In genomic region chrX:56319165-56319564, GRCh38 we compare ENCODE assay signal across 19 cellular contexts.
DNase-seq lines count a peak whose midpoint lies in the region; ATAC-seq and TF ChIP-seq lines count a peak whose summit lies in the region.
"Had no signal": no experiment of that assay in that cellular context is flagged by ENCODE, and none has a peak within 500 bp of the region (broad histone marks: within the 10 kb centered on the region; RNA-seq: fewer than 3 reads in every experiment).

No MANE protein-coding gene starts in this region.

- POLR2A ChIA-PET in MCF 10A (lab: Yijun Ruan, JAX): no interaction called here

- H3K27ac ChIP-seq in mammary epithelial cell (ENCODE audit: insufficient read depth, low read depth, low read length): no peak overlapping the region
- no peak overlapping the region for H3K27ac ChIP-seq in foreskin keratinocyte
- H3K27ac ChIP-seq: 22Rv1; A549; BLaER1 treated with 17β-estradiol and CSF1 and Interleukin-3, amounts not matched to agents 10 nM and 100 nM; C4-2B had no signal

- ATAC-seq in foreskin keratinocyte: no peak
- no peak for ATAC-seq in GM21423 (IDR thresholded peaks at IDR 0.05; ENCODE audit: unreplicated experiment)
- ATAC-seq: A549; CD8-positive, alpha-beta T cell had no signal

- no peaks in the 10 kb centered on the region for H3K79me2 ChIP-seq in mammary epithelial cell (ENCODE audit: insufficient read depth, low read length)

- peaks cover 20% of the 10 kb centered on the region for H3K9me3 Mint-ChIP-seq in MCF 10A (ENCODE audit: unreplicated experiment)
- H3K9me3 Mint-ChIP-seq: CD4-positive, alpha-beta T cell; CD8-positive, alpha-beta T cell had no signal

- H3K9me3 ChIP-seq in mammary epithelial cell (replicated peaks; ENCODE audit: insufficient read depth, low read length): no peaks in the 10 kb centered on the region
- H3K9me3 ChIP-seq: A549, Caco-2 had no signal

- H3K27ac Mint-ChIP-seq in MCF 10A (ENCODE audit: low read depth, unreplicated experiment): no peak overlapping the region
- H3K27ac Mint-ChIP-seq: B cell; CD4-positive, alpha-beta T cell; CD8-positive, alpha-beta T cell had no signal

- no peak overlapping the region for H3K9ac ChIP-seq in mammary epithelial cell (ENCODE audit: insufficient read depth, low read length)
- H3K9ac ChIP-seq: BLaER1 treated with 17β-estradiol and CSF1 and Interleukin-3, amounts not matched to agents 10 nM and 100 nM had no signal

- in situ Hi-C loops in mammary epithelial cell (cut with MboI; ENCODE audit: low sequenced_read_pairs in 2 of 2): loop anchor here in 1 of 2 donors (25.0 kb wide), 1 partner anchor 243 kb away; the partner anchor contains the start of gene UBQLN2

- peaks cover 31% of the 10 kb centered on the region for H3K27me3 Mint-ChIP-seq in MCF 10A (ENCODE audit: insufficient read depth, unreplicated experiment)
- H3K27me3 Mint-ChIP-seq: B cell; CD4-positive, alpha-beta T cell had no signal

- H3K4me1 Mint-ChIP-seq in MCF 10A (ENCODE audit: insufficient read depth, unreplicated experiment): no peaks in the 10 kb centered on the region

- CTCF ChIA-PET in mammary epithelial cell (lab: Charles Lee; ENCODE audit: low non-redundant PET): no interaction called here
- CTCF ChIA-PET in MCF 10A (lab: Yijun Ruan, JAX): no interaction called here

- intact Hi-C loops in mammary epithelial cell (cut with micrococcal nuclease) (no loop called here), MCF 10A (cut with micrococcal nuclease) (no loop called here)

- dilution Hi-C loops in mammary epithelial cell (cut with HindIII; ENCODE audit: low sequenced_read_pairs): no loop called here

- H4K20me1 ChIP-seq in mammary epithelial cell (ENCODE audit: insufficient read depth, low read length): no peaks in the 10 kb centered on the region
- H4K20me1 ChIP-seq: BLaER1 treated with 17β-estradiol and CSF1 and Interleukin-3, amounts not matched to agents 10 nM and 100 nM had no signal

- H3K27me3 ChIP-seq in mammary epithelial cell (ENCODE audit: insufficient read depth, low read length) (no peaks in the 10 kb centered on the region), foreskin keratinocyte (no peaks in the 10 kb centered on the region)

- peak; percentile 18 for DNase-seq in mammary epithelial cell
- DNase-seq in MCF 10A (ENCODE audit: unreplicated experiment): no peak
- peak; percentile 67 for DNase-seq in epithelial cell of esophagus (ENCODE audit: low read depth)
- DNase-seq in foreskin keratinocyte: peak; percentile 1 to 4
- DNase-seq in NCI-H2081 (lab: John Stamatoyannopoulos, UW): no peak
- no peak for DNase-seq in NCI-H1694 treated with DMSO at 0.1 percent for 48 hours (lab: John Stamatoyannopoulos, UW)
- DNase-seq: AML-193; Caco-2; Calu3; CD4-positive, alpha-beta T cell; CD8-positive, alpha-beta T cell; DMS79 treated with DMSO at 0.1 percent for 48 hours; GF-D8 had no signal

- no peak overlapping the region for H3K4me3 ChIP-seq in mammary epithelial cell (replicated peaks in 1 of 3; ENCODE audit: insufficient read depth in 1 of 3, low read depth in 2 of 3, low read length in 3 of 3)
- H3K4me3 ChIP-seq in epithelial cell of esophagus (ENCODE audit: low read length): no peak overlapping the region
- H3K4me3 ChIP-seq: A549; BLaER1 treated with 17β-estradiol and CSF1 and Interleukin-3, amounts not matched to agents 10 nM and 100 nM had no signal

- no peak for TF ChIP-seq CTCF in mammary epithelial cell (conservative IDR thresholded peaks at IDR 0.05 in 1 of 2, IDR thresholded peaks at IDR 0.05 in 1 of 2; ENCODE audit: extremely low read depth in 1 of 2, insufficient read depth in 1 of 2, low read depth in 1 of 2, low read length in 2 of 2)
- no peak for TF ChIP-seq CTCF in MCF 10A (IDR thresholded peaks at IDR 0.05; ENCODE audit: unreplicated experiment)
- no peak for TF ChIP-seq CTCF in epithelial cell of esophagus (IDR thresholded peaks at IDR 0.05; ENCODE audit: insufficient read depth, low read depth, low read length, missing control alignments)
- TF ChIP-seq CTCF in foreskin keratinocyte (conservative IDR thresholded peaks at IDR 0.05): no peak

- no peaks in the 10 kb centered on the region for H3K4me1 ChIP-seq in mammary epithelial cell (ENCODE audit: insufficient read depth, low read length)
- no peaks in the 10 kb centered on the region for H3K4me1 ChIP-seq in foreskin keratinocyte
- H3K4me1 ChIP-seq: A549; BLaER1 treated with 17β-estradiol and CSF1 and Interleukin-3, amounts not matched to agents 10 nM and 100 nM; Caco-2 had no signal

- H3K4me2 ChIP-seq in mammary epithelial cell (ENCODE audit: insufficient read depth, low read depth, low read length): no peak overlapping the region
- H3K4me2 ChIP-seq: A549; BLaER1 treated with 17β-estradiol and CSF1 and Interleukin-3, amounts not matched to agents 10 nM and 100 nM had no signal

- H2AFZ ChIP-seq in mammary epithelial cell (ENCODE audit: low read depth, low read length): no peak overlapping the region

- H3K36me3 ChIP-seq in mammary epithelial cell (ENCODE audit: insufficient read depth, low read length): no peaks in the 10 kb centered on the region
- H3K36me3 ChIP-seq: BLaER1 treated with 17β-estradiol and CSF1 and Interleukin-3, amounts not matched to agents 10 nM and 100 nM had no signal

- BruUV-seq in mammary epithelial cell (replicated peaks; lab: Mats Ljungman, UMichigan) (no TSS peak), MCF 10A (replicated peaks; lab: Mats Ljungman, UMichigan) (no TSS peak)

- no peaks in the 10 kb centered on the region for H3K36me3 Mint-ChIP-seq in MCF 10A (ENCODE audit: insufficient read depth, unreplicated experiment)
- H3K36me3 Mint-ChIP-seq: CD8-positive, alpha-beta T cell had no signal

- no peak overlapping the region for H3K4me3 Mint-ChIP-seq in MCF 10A (ENCODE audit: unreplicated experiment)
- H3K4me3 Mint-ChIP-seq: B cell; CD4-positive, alpha-beta T cell; CD8-positive, alpha-beta T cell had no signal

Comparison
In these comparisons a context has a peak if more than half of its experiments do, and no peak if none do; other contexts are left out.
1. DNase-seq: peak in mammary epithelial cell (single experiment), epithelial cell of esophagus (single experiment) and foreskin keratinocyte (2 of 2); none in MCF 10A (single experiment), NCI-H2081 (0 of 2) and NCI-H1694 treated with DMSO at 0.1 percent for 48 hours (single experiment).